1 cellular context compared by ENCODE assay signal in the genomic region with DNA sequence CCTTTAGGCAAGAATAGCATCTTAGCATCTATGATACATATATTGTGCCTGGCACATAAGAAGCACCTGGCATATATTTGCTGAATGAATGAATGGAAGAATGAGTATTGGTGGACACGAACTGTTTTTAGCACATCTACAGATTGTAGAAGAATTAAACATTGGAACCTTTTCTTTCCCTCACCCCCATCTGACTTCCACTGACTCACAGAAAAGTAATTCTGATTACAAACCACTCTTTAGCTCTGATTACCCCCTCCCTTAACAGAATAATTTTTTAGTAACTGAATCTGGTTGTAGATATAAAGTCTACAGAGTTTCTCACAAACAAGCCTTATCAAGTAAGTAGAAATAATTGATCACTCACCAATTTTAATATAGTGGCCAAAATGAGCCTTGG.
TF ChIP-seq lines count a peak whose summit lies in the region.

No MANE protein-coding gene starts in this region.

TF ChIP-seq in GM23338, 12 proteins besides CTCF, POLR2A, EP300 and RAD21:
- TF ChIP-seq CREB1 (CRISPR knock-in tag; IDR thresholded peaks at IDR 0.05; ENCODE audit: low read depth) (no peak), ZNF331 (CRISPR knock-in tag; IDR thresholded peaks at IDR 0.05; ENCODE audit: low read depth) (no peak), ZNF114 (CRISPR knock-in tag; IDR thresholded peaks at IDR 0.05) (no peak), EZH2phosphoT487 (IDR thresholded peaks at IDR 0.05; ENCODE audit: unreplicated experiment) (no peak), JUNB (IDR thresholded peaks at IDR 0.05; ENCODE audit: unreplicated experiment) (no peak), EZH2 (IDR thresholded peaks at IDR 0.05; ENCODE audit: low read depth, unreplicated experiment) (no peak), POLR2AphosphoS5 (IDR thresholded peaks at IDR 0.05; ENCODE audit: low read depth) (no peak), STAT1 (IDR thresholded peaks at IDR 0.05; ENCODE audit: unreplicated experiment) (no peak), NANOG (IDR thresholded peaks at IDR 0.05; ENCODE audit: borderline replicate concordance) (no peak)
- TF ChIP-seq, protein P1, sequence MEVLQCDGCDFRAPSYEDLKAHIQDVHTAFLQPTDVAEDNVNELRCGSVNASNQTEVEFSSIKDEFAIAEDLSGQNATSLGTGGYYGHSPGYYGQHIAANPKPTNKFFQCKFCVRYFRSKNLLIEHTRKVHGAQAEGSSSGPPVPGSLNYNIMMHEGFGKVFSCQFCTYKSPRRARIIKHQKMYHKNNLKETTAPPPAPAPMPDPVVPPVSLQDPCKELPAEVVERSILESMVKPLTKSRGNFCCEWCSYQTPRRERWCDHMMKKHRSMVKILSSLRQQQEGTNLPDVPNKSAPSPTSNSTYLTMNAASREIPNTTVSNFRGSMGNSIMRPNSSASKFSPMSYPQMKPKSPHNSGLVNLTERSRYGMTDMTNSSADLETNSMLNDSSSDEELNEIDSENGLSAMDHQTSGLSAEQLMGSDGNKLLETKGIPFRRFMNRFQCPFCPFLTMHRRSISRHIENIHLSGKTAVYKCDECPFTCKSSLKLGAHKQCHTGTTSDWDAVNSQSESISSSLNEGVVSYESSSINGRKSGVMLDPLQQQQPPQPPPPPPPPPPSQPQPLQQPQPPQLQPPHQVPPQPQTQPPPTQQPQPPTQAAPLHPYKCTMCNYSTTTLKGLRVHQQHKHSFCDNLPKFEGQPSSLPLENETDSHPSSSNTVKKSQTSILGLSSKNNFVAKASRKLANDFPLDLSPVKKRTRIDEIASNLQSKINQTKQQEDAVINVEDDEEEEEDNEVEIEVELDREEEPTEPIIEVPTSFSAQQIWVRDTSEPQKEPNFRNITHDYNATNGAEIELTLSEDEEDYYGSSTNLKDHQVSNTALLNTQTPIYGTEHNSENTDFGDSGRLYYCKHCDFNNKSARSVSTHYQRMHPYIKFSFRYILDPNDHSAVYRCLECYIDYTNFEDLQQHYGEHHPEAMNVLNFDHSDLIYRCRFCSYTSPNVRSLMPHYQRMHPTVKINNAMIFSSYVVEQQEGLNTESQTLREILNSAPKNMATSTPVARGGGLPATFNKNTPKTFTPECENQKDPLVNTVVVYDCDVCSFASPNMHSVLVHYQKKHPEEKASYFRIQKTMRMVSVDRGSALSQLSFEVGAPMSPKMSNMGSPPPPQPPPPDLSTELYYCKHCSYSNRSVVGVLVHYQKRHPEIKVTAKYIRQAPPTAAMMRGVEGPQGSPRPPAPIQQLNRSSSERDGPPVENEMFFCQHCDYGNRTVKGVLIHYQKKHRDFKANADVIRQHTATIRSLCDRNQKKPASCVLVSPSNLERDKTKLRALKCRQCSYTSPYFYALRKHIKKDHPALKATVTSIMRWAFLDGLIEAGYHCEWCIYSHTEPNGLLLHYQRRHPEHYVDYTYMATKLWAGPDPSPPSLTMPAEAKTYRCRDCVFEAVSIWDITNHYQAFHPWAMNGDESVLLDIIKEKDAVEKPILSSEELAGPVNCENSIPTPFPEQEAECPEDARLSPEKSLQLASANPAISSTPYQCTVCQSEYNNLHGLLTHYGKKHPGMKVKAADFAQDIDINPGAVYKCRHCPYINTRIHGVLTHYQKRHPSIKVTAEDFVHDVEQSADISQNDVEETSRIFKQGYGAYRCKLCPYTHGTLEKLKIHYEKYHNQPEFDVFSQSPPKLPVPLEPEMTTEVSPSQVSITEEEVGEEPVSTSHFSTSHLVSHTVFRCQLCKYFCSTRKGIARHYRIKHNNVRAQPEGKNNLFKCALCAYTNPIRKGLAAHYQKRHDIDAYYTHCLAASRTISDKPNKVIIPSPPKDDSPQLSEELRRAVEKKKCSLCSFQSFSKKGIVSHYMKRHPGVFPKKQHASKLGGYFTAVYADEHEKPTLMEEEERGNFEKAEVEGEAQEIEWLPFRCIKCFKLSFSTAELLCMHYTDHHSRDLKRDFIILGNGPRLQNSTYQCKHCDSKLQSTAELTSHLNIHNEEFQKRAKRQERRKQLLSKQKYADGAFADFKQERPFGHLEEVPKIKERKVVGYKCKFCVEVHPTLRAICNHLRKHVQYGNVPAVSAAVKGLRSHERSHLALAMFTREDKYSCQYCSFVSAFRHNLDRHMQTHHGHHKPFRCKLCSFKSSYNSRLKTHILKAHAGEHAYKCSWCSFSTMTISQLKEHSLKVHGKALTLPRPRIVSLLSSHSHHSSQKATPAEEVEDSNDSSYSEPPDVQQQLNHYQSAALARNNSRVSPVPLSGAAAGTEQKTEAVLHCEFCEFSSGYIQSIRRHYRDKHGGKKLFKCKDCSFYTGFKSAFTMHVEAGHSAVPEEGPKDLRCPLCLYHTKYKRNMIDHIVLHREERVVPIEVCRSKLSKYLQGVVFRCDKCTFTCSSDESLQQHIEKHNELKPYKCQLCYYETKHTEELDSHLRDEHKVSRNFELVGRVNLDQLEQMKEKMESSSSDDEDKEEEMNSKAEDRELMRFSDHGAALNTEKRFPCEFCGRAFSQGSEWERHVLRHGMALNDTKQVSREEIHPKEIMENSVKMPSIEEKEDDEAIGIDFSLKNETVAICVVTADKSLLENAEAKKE (CRISPR knock-in tag; IDR thresholded peaks at IDR 0.05) = no peak
- TF ChIP-seq, protein P2, sequence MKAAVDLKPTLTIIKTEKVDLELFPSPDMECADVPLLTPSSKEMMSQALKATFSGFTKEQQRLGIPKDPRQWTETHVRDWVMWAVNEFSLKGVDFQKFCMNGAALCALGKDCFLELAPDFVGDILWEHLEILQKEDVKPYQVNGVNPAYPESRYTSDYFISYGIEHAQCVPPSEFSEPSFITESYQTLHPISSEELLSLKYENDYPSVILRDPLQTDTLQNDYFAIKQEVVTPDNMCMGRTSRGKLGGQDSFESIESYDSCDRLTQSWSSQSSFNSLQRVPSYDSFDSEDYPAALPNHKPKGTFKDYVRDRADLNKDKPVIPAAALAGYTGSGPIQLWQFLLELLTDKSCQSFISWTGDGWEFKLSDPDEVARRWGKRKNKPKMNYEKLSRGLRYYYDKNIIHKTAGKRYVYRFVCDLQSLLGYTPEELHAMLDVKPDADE (IDR thresholded peaks at IDR 0.05) = no peak
- TF ChIP-seq, protein P3, sequence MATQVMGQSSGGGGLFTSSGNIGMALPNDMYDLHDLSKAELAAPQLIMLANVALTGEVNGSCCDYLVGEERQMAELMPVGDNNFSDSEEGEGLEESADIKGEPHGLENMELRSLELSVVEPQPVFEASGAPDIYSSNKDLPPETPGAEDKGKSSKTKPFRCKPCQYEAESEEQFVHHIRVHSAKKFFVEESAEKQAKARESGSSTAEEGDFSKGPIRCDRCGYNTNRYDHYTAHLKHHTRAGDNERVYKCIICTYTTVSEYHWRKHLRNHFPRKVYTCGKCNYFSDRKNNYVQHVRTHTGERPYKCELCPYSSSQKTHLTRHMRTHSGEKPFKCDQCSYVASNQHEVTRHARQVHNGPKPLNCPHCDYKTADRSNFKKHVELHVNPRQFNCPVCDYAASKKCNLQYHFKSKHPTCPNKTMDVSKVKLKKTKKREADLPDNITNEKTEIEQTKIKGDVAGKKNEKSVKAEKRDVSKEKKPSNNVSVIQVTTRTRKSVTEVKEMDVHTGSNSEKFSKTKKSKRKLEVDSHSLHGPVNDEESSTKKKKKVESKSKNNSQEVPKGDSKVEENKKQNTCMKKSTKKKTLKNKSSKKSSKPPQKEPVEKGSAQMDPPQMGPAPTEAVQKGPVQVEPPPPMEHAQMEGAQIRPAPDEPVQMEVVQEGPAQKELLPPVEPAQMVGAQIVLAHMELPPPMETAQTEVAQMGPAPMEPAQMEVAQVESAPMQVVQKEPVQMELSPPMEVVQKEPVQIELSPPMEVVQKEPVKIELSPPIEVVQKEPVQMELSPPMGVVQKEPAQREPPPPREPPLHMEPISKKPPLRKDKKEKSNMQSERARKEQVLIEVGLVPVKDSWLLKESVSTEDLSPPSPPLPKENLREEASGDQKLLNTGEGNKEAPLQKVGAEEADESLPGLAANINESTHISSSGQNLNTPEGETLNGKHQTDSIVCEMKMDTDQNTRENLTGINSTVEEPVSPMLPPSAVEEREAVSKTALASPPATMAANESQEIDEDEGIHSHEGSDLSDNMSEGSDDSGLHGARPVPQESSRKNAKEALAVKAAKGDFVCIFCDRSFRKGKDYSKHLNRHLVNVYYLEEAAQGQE (IDR thresholded peaks at IDR 0.05; ENCODE audit: unreplicated experiment) = no peak
